In the genomic region with DNA sequence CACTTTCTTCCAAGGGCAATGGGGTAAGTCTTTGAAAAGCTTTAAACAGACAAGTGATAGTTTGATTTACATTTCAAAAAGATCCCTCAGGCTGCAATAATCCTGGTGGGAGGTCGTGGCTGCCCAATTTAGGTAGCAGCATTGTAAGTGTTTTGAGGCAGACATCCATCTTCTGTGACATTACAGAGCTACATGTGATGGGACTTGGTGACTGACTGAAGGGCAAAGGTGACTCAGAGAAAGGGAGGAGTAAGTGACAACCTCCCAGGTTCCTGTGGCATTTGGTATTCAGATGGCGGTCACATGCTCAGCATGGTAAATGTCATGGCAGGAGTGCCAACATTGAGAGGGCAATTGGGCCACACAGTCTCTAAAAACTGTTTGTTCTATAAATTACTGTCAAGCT, we compare ENCODE assay signal across 8 cellular contexts. TPM values are rescaled to one million over a fixed set of nuclear protein-coding genes. Genes with fewer than 3 reads are reported as not detected.
A peak's percentile ranks its signal among the peaks of the same experiment; 100 is the strongest.
DNase-seq lines count a peak whose midpoint lies in the region; ATAC-seq and TF ChIP-seq lines count a peak whose summit lies in the region.

No MANE protein-coding gene starts in this region.

- no peak overlapping the region for H3K4me3 ChIP-seq in heart right ventricle
- no peak overlapping the region for H3K4me3 ChIP-seq in H7 (ENCODE audit: insufficient read depth, low read depth, low read length)

- intact Hi-C loops in heart right ventricle (cut with DNase I) (no loop called here), posterior cingulate gyrus (cut with DNase I) (no loop called here)

- H3K4me1 ChIP-seq in heart right ventricle, result peaks cover 8 to 98% (median 88%) of the 10 kb centered on the region in 9 donors

- H3K9me3 ChIP-seq in heart right ventricle, result no peaks in the 10 kb centered on the region

- peak overlapping the region in 6 of 10 donors; percentile 29 to 57 (median 42) for H3K27ac ChIP-seq in heart right ventricle

- TF ChIP-seq CTCF in heart right ventricle (IDR thresholded peaks at IDR 0.05), result no peak

- peak in 6 of 8 donors; percentile 20 to 79 (median 40) for ATAC-seq in heart right ventricle

- DNase-seq in NCI-H2227 treated with DMSO at 0.1 percent for 48 hours (lab: John Stamatoyannopoulos, UW), result peak; percentile 94
- peak; percentile 61 for DNase-seq in activated CD8-positive, alpha-beta memory T cell treated with anti-CD3 and anti-CD28 coated beads, Interleukin-2, amount 50 U/mL, for 4 hours
- no peak for DNase-seq in heart right ventricle
- DNase-seq in stimulated activated CD8-positive, alpha-beta memory T cell treated with anti-CD3 and anti-CD28 coated beads, Interleukin-4, amount 100 ng/mL, for 24 hours (ENCODE audit: low read depth), result peak; percentile 28
- no peak for DNase-seq in posterior cingulate gyrus
- DNase-seq in H4 (ENCODE audit: low spot score), result no peak
- DNase-seq in NCI-H2196 (lab: John Stamatoyannopoulos, UW; ENCODE audit: unreplicated experiment), result no peak
- DNase-seq in H7, result no peak

- H3K36me3 ChIP-seq in heart right ventricle, result peaks cover 0 to 25% (median 0%) of the 10 kb centered on the region in 9 donors
- no peaks in the 10 kb centered on the region for H3K36me3 ChIP-seq in H7 (replicated peaks; ENCODE audit: control insufficient read depth, insufficient read depth, low read length)

- WGBS in heart right ventricle, 2 donors, result 43 to 48% methylated on average over 2 of the region's 2 CpGs

- H3K27me3 ChIP-seq in heart right ventricle (no peaks in the 10 kb centered on the region), H7 (ENCODE audit: control insufficient read depth, insufficient read depth, low read length) (no peaks in the 10 kb centered on the region; the same call in 1 of the 2 replicates)

RNA-seq across cellular contexts. Expression of gene STAT3, which starts 26.5 kb away (rescaled TPM):
- total RNA-seq in heart right ventricle, result 100 to 1,000 TPM in 8 of 10 donors, 10 to 100 TPM in 2; 87.2 to 398 (median 115) TPM
- polyA plus RNA-seq in heart right ventricle, result 10 to 100 TPM; 33.9 to 61.7 TPM
- 72.6 and 77.5 TPM in 2 replicates for total RNA-seq in H4 (2014; rRNA removed; shearing (Covaris generic))
- 54.6 and 101 TPM in 2 replicates for total RNA-seq in H7 (2014; rRNA removed; shearing (Covaris generic))

Comparison
In these comparisons a context has a peak if more than half of its experiments do, and no peak if none do; other contexts are left out.
1. DNase-seq: peak in NCI-H2227 treated with DMSO at 0.1 percent for 48 hours (single experiment), activated CD8-positive, alpha-beta memory T cell treated with anti-CD3 and anti-CD28 coated beads, Interleukin-2, amount 50 U/mL, for 4 hours (single experiment) and stimulated activated CD8-positive, alpha-beta memory T cell treated with anti-CD3 and anti-CD28 coated beads, Interleukin-4, amount 100 ng/mL, for 24 hours (single experiment); none in heart right ventricle (0 of 2), posterior cingulate gyrus (0 of 10), H4 (single experiment), NCI-H2196 (single experiment) and H7 (single experiment).